Comparison of ENCODE assay signal across 8 cellular contexts in the genomic region with DNA sequence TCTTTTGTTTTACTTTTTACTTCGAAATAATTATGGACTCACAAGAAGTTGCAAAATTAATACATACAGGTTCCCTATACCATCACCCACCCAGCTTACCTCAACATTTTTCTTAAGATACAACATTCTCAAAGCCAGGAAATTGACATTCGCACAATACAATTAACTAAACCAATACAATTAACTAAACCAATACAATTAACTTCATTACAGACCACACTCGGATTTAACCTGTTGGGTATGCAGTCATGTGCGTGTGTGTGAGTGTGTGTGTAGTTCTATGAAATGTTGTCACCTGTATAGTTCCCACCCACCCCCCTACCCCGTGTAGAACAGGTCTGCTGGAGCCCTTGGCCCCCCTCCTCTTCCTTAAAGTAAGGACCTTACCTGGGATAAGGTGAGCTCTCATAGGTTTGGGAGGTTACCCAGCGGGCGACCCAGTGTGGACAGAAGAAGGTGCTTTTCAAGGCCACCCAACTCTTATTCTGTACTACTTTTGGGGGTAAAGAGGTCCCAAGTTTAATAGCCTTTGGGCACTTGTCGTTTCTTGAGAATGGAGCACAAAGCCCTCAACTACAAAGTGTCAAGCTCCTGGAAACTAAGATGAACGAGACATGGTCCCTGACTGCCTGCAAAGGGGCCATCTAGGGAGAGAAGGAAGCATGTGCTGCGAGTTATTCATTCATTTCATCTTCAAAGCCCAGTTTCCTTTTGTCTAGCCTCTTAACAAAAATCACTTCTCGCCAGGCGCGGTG. TPM values are rescaled to one million over a fixed set of nuclear protein-coding genes. Genes with fewer than 3 reads are reported as not detected.
A peak's percentile ranks its signal among the peaks of the same experiment; 100 is the strongest.
DNase-seq lines count a peak whose midpoint lies in the region; ATAC-seq, FAIRE-seq and TF ChIP-seq lines count a peak whose summit lies in the region.

No MANE protein-coding gene starts in this region.

- 53 to 59% (median 56%) methylated on average over 13 of the region's 13 CpGs for WGBS in small intestine, 3 donors

- DNase-seq in HEK293T (ENCODE audit: extremely low spot score) (no peak), fibroblast of the aortic adventitia (ENCODE audit: low read depth) (no peak), NCI-H2029 (lab: John Stamatoyannopoulos, UW) (no peak), GOT3 (lab: John Stamatoyannopoulos, UW) (no peak), small intestine (no peak)

- H3K4me1 ChIP-seq in small intestine (ENCODE audit: control insufficient read depth in 2 of 2, insufficient read depth in 1 of 2, low read depth in 1 of 2, low read length in 1 of 2) = peaks cover 5 to 10% of the 10 kb centered on the region in 2 donors

- POLR2A ChIA-PET in HEK293T (lab: Yijun Ruan, JAX) = interaction anchor here (0.6 kb wide), 1 partner anchor 126 kb away, joined by 3 read pairs; no protein-coding TSS in a partner anchor

- H3K27ac ChIP-seq in VCaP (peak overlapping the region; percentile 83), skin epidermis (peak overlapping the region in 18 of 21 experiments; percentile 2 to 100 (median 96)), small intestine (ENCODE audit: low read depth in 1 of 2, low read length in 1 of 2) (peak overlapping the region in 1 of 2 donors; percentile 100)

- H3K4me3 ChIP-seq in fibroblast of the aortic adventitia (ENCODE audit: low read depth, low read length) (peak overlapping the region; percentile 22), skin epidermis (peak overlapping the region in 5 of 7 experiments; percentile 57 to 90 (median 70)), small intestine (ENCODE audit: low read depth in 1 of 2, low read length in 2 of 2) (no peak overlapping the region)

- no peak for TF ChIP-seq CTCF in VCaP (conservative IDR thresholded peaks at IDR 0.05)
- TF ChIP-seq CTCF in fibroblast of the aortic adventitia (IDR thresholded peaks at IDR 0.05; ENCODE audit: insufficient read depth, low read length) = no peak

- H3K27me3 ChIP-seq in small intestine (ENCODE audit: control insufficient read depth in 2 of 2, insufficient read depth in 2 of 2, low read length in 2 of 2) = no peaks in the 10 kb centered on the region

- CTCF ChIA-PET in HEK293T (lab: Yijun Ruan, JAX) = interaction anchor here (0.6 to 1.6 kb wide), 2 partner anchors 67 to 68 kb away, joined by 3 read pairs; no protein-coding TSS in a partner anchor

- ATAC-seq in GM18909 (IDR thresholded peaks at IDR 0.05; ENCODE audit: poor library complexity, unreplicated experiment) = no peak

- no peaks in the 10 kb centered on the region for H3K9me3 ChIP-seq in small intestine (ENCODE audit: control insufficient read depth, low read depth)

- H3K36me3 ChIP-seq in small intestine (ENCODE audit: control insufficient read depth in 2 of 2, insufficient read depth in 2 of 2, low read length in 2 of 2) = no peaks in the 10 kb centered on the region

- FAIRE-seq in small intestine (lab: Jason Lieb, UNC) = no peak

TF ChIP-seq in HEK293T, 16 proteins besides CTCF, POLR2A, EP300 and RAD21:
- TF ChIP-seq BHLHE40 (IDR thresholded peaks at IDR 0.05; ENCODE audit: borderline replicate concordance) (no peak), L3MBTL2 (conservative IDR thresholded peaks at IDR 0.05) (0 out of 2 replicates have a peak, but pooled peaks have one; percentile 2)

RNA-seq across cellular contexts. Expression of a gene that starts 0.5 kb away (rescaled TPM):
- 34.3 and 47.7 TPM in 2 replicates for total RNA-seq in fibroblast of the aortic adventitia (ENCODE audit: low replicate concordance)
- 10 to 100 TPM; 27.6 to 52.1 (median 34.0) TPM for polyA plus RNA-seq in small intestine

RNA-seq across cellular contexts. Expression of a gene that starts 46.3 kb away (rescaled TPM):
- total RNA-seq in fibroblast of the aortic adventitia (ENCODE audit: low replicate concordance) = 181 and 411 TPM in 2 replicates
- polyA plus RNA-seq in small intestine = 100 to 1,000 TPM; 115 to 311 (median 126) TPM

Comparison
In these comparisons a context has a peak if more than half of its experiments do, and no peak if none do; other contexts are left out.
1. H3K4me3 ChIP-seq: peak in fibroblast of the aortic adventitia (single experiment) and skin epidermis (5 of 7); none in small intestine (0 of 2).